28 cellular contexts compared by ENCODE assay signal in the genomic region with DNA sequence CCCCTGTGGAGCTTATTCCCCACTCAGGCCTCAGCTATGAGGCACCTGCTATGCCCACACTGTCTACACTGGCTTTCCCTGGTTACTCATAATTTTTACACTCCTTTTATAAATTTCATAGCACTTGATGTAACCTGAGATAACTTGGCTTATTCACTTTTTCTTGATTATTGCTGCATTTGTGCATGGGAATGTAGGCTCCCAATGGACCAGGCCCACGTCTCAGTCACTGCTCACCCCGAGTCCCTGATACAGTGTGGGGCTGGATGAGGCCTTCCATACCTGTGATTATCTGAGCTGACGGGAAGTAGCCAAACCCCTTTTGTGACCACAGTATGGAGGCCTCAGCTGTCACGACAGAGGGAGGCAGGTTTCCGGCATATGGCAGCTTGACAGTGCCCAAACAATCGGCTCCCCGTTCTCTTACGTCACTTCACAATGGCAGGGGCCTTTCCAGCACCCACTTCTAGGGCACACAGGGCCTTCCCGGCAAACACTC.
"Had no signal": no experiment of that assay in that cellular context is flagged by ENCODE, and none has a peak within 500 bp of the region (broad histone marks: within the 10 kb centered on the region; RNA-seq: fewer than 3 reads in every experiment).

No MANE protein-coding gene starts in this region.

- H3K4me1 ChIP-seq: colonic mucosa, esophagus squamous epithelium, foreskin keratinocyte, gastrocnemius medialis, heart left ventricle, heart right ventricle had no signal

- H3K27ac ChIP-seq: colonic mucosa, coronary artery, dorsolateral prefrontal cortex, epithelial cell of prostate, esophagus muscularis mucosa, esophagus squamous epithelium, foreskin keratinocyte, gastrocnemius medialis, gastroesophageal sphincter, heart left ventricle, heart right ventricle had no signal

- ATAC-seq: effector memory CD8-positive, alpha-beta T cell; esophagus mucosa; foreskin keratinocyte; gastrocnemius medialis; gastroesophageal sphincter; heart left ventricle; heart right ventricle had no signal

- H3K4me3 ChIP-seq: colonic mucosa, coronary artery, dorsolateral prefrontal cortex, esophagus muscularis mucosa, esophagus squamous epithelium, gastrocnemius medialis, gastroesophageal sphincter, heart left ventricle, heart right ventricle had no signal

- FAIRE-seq: colon, endometrium, endothelial cell of umbilical vein, frontal cortex had no signal

- DNase-seq: colonic mucosa; cortex of kidney; dermis blood vessel endothelial cell; dorsolateral prefrontal cortex; effector CD4-positive, alpha-beta T cell; effector CD8-positive, alpha-beta T cell; effector memory CD4-positive, alpha-beta T cell; effector memory CD8-positive, alpha-beta T cell; endodermal cell; erythroblast; esophagus squamous epithelium; foreskin fibroblast; foreskin keratinocyte; foreskin melanocyte; gastrocnemius medialis; glutamatergic neuron; head of caudate nucleus; heart left ventricle; heart right ventricle had no signal

- H3K27me3 ChIP-seq: colonic mucosa, dorsolateral prefrontal cortex, esophagus muscularis mucosa, esophagus squamous epithelium, foreskin keratinocyte, gastrocnemius medialis, gastroesophageal sphincter, heart left ventricle, heart right ventricle had no signal

- H3K9me3 ChIP-seq: colonic mucosa, esophagus muscularis mucosa, esophagus squamous epithelium, gastrocnemius medialis, heart left ventricle had no signal

- H3K36me3 ChIP-seq: colonic mucosa, esophagus muscularis mucosa, esophagus squamous epithelium, gastrocnemius medialis, gastroesophageal sphincter, heart left ventricle, heart right ventricle had no signal
